Comparison of ENCODE assay signal across 8 cellular contexts in the genomic region with DNA sequence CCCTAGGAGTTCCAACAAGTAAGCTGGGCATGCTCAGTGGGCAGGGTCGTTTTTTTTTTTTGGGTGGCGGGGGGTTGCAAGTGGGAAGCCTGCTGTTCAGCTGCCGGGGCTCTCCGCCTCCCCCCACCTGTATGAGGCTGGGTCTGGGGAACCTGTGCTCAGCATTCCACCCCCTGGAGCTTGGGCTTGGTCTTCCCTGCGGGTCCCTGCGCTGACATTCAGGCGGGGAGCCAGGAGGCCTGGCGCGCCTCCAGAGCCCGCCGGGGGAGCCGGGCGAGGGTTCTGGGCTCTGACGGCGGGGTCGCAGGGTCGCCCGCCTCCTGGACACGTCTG. TPM values are rescaled to one million over a fixed set of nuclear protein-coding genes. Genes with fewer than 3 reads are reported as not detected.
DNase-seq lines count a peak whose midpoint lies in the region; ATAC-seq and TF ChIP-seq lines count a peak whose summit lies in the region.

No MANE protein-coding gene starts in this region.

- peak; percentile 8 for ATAC-seq in memory B cell (ENCODE audit: low read depth)
- ATAC-seq in GM18520 (IDR thresholded peaks at IDR 0.05; ENCODE audit: unreplicated experiment), result no peak
- no peak for ATAC-seq in GM18502 (IDR thresholded peaks at IDR 0.05; ENCODE audit: poor library complexity, unreplicated experiment)

- TF ChIP-seq CTCF in GM06990 (IDR thresholded peaks at IDR 0.05; ENCODE audit: insufficient read depth, low read length, poor library complexity, severe bottlenecking), result no peak
- no peak for TF ChIP-seq CTCF in cardiac fibroblast (IDR thresholded peaks at IDR 0.05; ENCODE audit: low read depth, low read length)
- TF ChIP-seq CTCF in vagina (IDR thresholded peaks at IDR 0.05), result no peak

- peak overlapping the region; percentile 97 for H3K27ac Mint-ChIP-seq in memory B cell

- no peaks in the 10 kb centered on the region for H3K36me3 ChIP-seq in GM06990 (ENCODE audit: control insufficient read depth, insufficient read depth, low read length)
- H3K36me3 ChIP-seq in HUES64 (ENCODE audit: insufficient read depth, low read length), result no peaks in the 10 kb centered on the region
- H3K36me3 ChIP-seq in vagina, result no peaks in the 10 kb centered on the region

- H3K36me3 Mint-ChIP-seq in memory B cell, result peaks cover 4% of the 10 kb centered on the region

- H3K27me3 ChIP-seq in GM06990 (replicated peaks; ENCODE audit: control insufficient read depth, insufficient read depth, low read length), result no peaks in the 10 kb centered on the region
- no peaks in the 10 kb centered on the region for H3K27me3 ChIP-seq in HUES64 (ENCODE audit: insufficient read depth, low read length)
- H3K27me3 ChIP-seq in vagina, result no peaks in the 10 kb centered on the region

- no peaks in the 10 kb centered on the region for H3K9me3 ChIP-seq in HUES64 (ENCODE audit: insufficient read depth, low read depth, low read length)
- H3K9me3 ChIP-seq in vagina, result no peaks in the 10 kb centered on the region

- peak overlapping the region; percentile 95 for H3K4me3 Mint-ChIP-seq in memory B cell

- no peak for TF ChIP-seq POLR2A in vagina (IDR thresholded peaks at IDR 0.05)

- DNase-seq in GM06990 (ENCODE audit: extremely low read depth, insufficient read length) (no peak), cardiac fibroblast (ENCODE audit: low read depth in 2 of 2) (peak in 1 of 2 donors; percentile 14), memory B cell (ENCODE audit: low spot score in 2 of 2) (no peak), vagina (ENCODE audit: extremely low spot score in 2 of 2) (no peak), GOT3 (lab: John Stamatoyannopoulos, UW) (no peak)

- peak overlapping the region; percentile 94 for H3K27ac ChIP-seq in HUES64 (ENCODE audit: low read depth, low read length)
- peak overlapping the region; percentile 94 for H3K27ac ChIP-seq in vagina

- peak overlapping the region; percentile 84 for H3K9ac ChIP-seq in HUES64 (ENCODE audit: low read depth, low read length)

- H3K4me3 ChIP-seq in GM06990 (replicated peaks; ENCODE audit: low read depth, low read length), result peak overlapping the region; percentile 72
- H3K4me3 ChIP-seq in HUES64 (ENCODE audit: low read length), result peak overlapping the region; percentile 70
- peak overlapping the region; percentile 65 to 70 for H3K4me3 ChIP-seq in cardiac fibroblast (replicated peaks in 1 of 2; ENCODE audit: low read depth in 2 of 2, low read length in 2 of 2)
- peak overlapping the region; percentile 55 to 66 for H3K4me3 ChIP-seq in vagina

- no peaks in the 10 kb centered on the region for H3K9me3 Mint-ChIP-seq in memory B cell

- peaks cover 24% of the 10 kb centered on the region for H3K4me1 Mint-ChIP-seq in memory B cell

- intact Hi-C loops in vagina (cut with DNase I), result loop anchor here (10.0 kb wide), 1 partner anchor 91 kb away; no protein-coding TSS in a partner anchor

- 1% methylated on average over 18 of the region's 19 CpGs for WGBS in HUES64

- peaks cover 35% of the 10 kb centered on the region for H3K4me1 ChIP-seq in HUES64 (ENCODE audit: insufficient read depth, low read length)
- peaks cover 43% of the 10 kb centered on the region for H3K4me1 ChIP-seq in vagina

- no peaks in the 10 kb centered on the region for H3K27me3 Mint-ChIP-seq in memory B cell

RNA-seq across cellular contexts. Expression of gene GPD2, which starts 0.8 kb away (rescaled TPM):
- polyA plus RNA-seq in HUES64 (2013, experiment 1 of 2), result 31.7 TPM
- polyA plus RNA-seq in HUES64 (2013, experiment 2 of 2), result 39.5 TPM
- 30.4 TPM for total RNA-seq in vagina
